8 cellular contexts compared by ENCODE assay signal in the genomic region with DNA sequence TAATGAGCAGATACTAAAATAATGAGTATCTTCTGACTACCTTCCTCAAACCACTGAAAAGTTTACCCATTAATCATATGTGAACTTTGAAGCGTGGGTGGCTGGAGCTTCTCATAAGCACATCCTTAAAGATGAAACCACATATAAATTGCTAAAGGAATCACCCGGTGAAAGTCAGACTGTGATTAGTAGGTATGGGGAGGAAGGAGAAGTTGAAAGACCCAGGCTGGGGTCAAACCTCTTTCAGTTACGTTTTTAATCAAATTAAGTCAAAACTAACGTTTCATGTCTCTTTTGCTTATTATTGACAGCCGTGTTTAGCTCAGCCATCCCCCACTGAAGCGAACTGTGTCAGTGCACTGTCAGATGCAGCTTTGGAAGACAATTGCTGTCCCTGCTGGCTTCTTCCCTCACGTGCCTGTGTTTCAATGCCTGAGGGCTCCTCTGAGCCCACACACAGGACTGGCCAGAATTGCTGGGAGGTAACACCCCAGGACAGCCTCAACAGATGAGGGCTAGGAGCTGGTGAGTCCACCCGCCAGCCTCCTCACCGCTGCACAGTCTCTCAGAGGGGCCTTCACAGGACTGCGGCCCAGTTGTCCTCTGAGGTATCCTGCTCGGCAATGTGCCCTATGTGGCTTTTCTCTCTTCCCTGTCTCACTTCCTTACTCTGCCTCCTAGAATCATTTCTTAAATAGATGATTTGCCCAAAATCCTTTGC. TPM values are rescaled to one million over a fixed set of nuclear protein-coding genes. Genes with fewer than 3 reads are reported as not detected.
DNase-seq lines count a peak whose midpoint lies in the region; ATAC-seq and TF ChIP-seq lines count a peak whose summit lies in the region.

No MANE protein-coding gene starts in this region.

- ATAC-seq in GM19468 (IDR thresholded peaks at IDR 0.05; ENCODE audit: extremely low read depth, unreplicated experiment) (peak; percentile 76), HG03469 (IDR thresholded peaks at IDR 0.05; ENCODE audit: unreplicated experiment) (peak; percentile 71)

- H3K4me1 ChIP-seq in DOHH2 (ENCODE audit: control insufficient read depth, low read length) (peaks cover 44% of the 10 kb centered on the region), suprapubic skin (peaks cover 37% of the 10 kb centered on the region), A673 (ENCODE audit: insufficient read depth, low read length, poor library complexity, severe bottlenecking) (peaks cover 14% of the 10 kb centered on the region)

- TF ChIP-seq POLR2A in suprapubic skin (IDR thresholded peaks at IDR 0.05), result no peak

- H4K20me1 ChIP-seq in DOHH2 (ENCODE audit: control insufficient read depth, insufficient read depth, low read depth, low read length), result no peaks in the 10 kb centered on the region

- H3F3A ChIP-seq in DOHH2 (ENCODE audit: control insufficient read depth, insufficient read depth), result peaks cover 22% of the 10 kb centered on the region

- H3K4me2 ChIP-seq in DOHH2 (ENCODE audit: low read length), result peak overlapping the region; percentile 76

- TF ChIP-seq EP300 in suprapubic skin (IDR thresholded peaks at IDR 0.05), result no peak

- WGBS in suprapubic skin, result 39% methylated on average over 11 of the region's 11 CpGs

- DNase-seq in activated CD4-positive, alpha-beta T cell treated with anti-CD3 and anti-CD28 coated beads, Interleukin-2, amount 50 U/mL, for 1 hour, result peak; percentile 11
- DNase-seq in iPS-NIHi11 (ENCODE audit: low spot score) (peak; percentile 44), suprapubic skin (ENCODE audit: low spot score in 2 of 2) (no peak), cerebellar cortex (ENCODE audit: low spot score) (no peak), A673 (ENCODE audit: low spot score) (no peak)

- H3K79me2 ChIP-seq in DOHH2 (ENCODE audit: control insufficient read depth, low read length), result no peaks in the 10 kb centered on the region

- H3K27me3 ChIP-seq in DOHH2 (ENCODE audit: control insufficient read depth, low read length) (no peaks in the 10 kb centered on the region), suprapubic skin (no peaks in the 10 kb centered on the region), A673 (replicated peaks; ENCODE audit: insufficient read depth, low read depth, low read length, poor library complexity) (no peaks in the 10 kb centered on the region)

- intact Hi-C loops in A673 (cut with micrococcal nuclease; ENCODE audit: unreplicated experiment), result no loop called here

- TF ChIP-seq CTCF in DOHH2 (IDR thresholded peaks at IDR 0.05; ENCODE audit: low read depth, low read length, poor library complexity, severe bottlenecking) (no peak), suprapubic skin (IDR thresholded peaks at IDR 0.05) (no peak), A673 (conservative IDR thresholded peaks at IDR 0.05; ENCODE audit: low read depth, low read length) (no peak)

- POLR2A ChIA-PET in A673 (lab: Charles Lee; ENCODE audit: low non-redundant PET), result no interaction called here

- no TSS peak for BruUV-seq in A673 (replicated peaks; lab: Mats Ljungman, UMichigan)

- H3K9me2 ChIP-seq in DOHH2 (replicated peaks; ENCODE audit: control insufficient read depth, low read length), result no peaks in the 10 kb centered on the region

- H3K36me3 ChIP-seq in DOHH2 (ENCODE audit: control insufficient read depth, low read length) (no peaks in the 10 kb centered on the region), suprapubic skin (no peaks in the 10 kb centered on the region), A673 (ENCODE audit: insufficient read depth, low read length, poor library complexity, severe bottlenecking) (no peaks in the 10 kb centered on the region)

- H3K4me3 ChIP-seq in DOHH2 (ENCODE audit: low read length) (peak overlapping the region; percentile 54), suprapubic skin (no peak overlapping the region), A673 (ENCODE audit: low read depth, low read length, poor library complexity, severe bottlenecking) (no peak overlapping the region)

- peak overlapping the region; percentile 94 for H3K27ac ChIP-seq in DOHH2 (ENCODE audit: low read depth, low read length)
- H3K27ac ChIP-seq in suprapubic skin, result peak overlapping the region; percentile 46
- no peak overlapping the region for H3K27ac ChIP-seq in A673 (ENCODE audit: low read depth, low read length, poor library complexity, severe bottlenecking)

- CTCF ChIA-PET in A673 (lab: Charles Lee), result interaction anchor here (0.7 kb wide), 1 partner anchor 28 kb away, joined by 4 read pairs; no protein-coding TSS in a partner anchor

- H3K9me3 ChIP-seq in DOHH2 (ENCODE audit: control insufficient read depth, insufficient read depth, low read length) (no peaks in the 10 kb centered on the region), suprapubic skin (no peaks in the 10 kb centered on the region), A673 (ENCODE audit: low read depth, low read length, poor library complexity, severe bottlenecking) (no peaks in the 10 kb centered on the region)

RNA-seq across cellular contexts. Expression of a gene that starts 29.3 kb away (rescaled TPM):
- 10 to 100 TPM; 11.2 to 27.0 (median 17.8) TPM for total RNA-seq in suprapubic skin
- total RNA-seq in A673 (2021), result 20.3 and 22.5 TPM in 2 replicates

Comparison
In these comparisons a context has a peak if more than half of its experiments do, and no peak if none do; other contexts are left out.
1. DNase-seq: peak in activated CD4-positive, alpha-beta T cell treated with anti-CD3 and anti-CD28 coated beads, Interleukin-2, amount 50 U/mL, for 1 hour (single experiment) and iPS-NIHi11 (single experiment); none in suprapubic skin (0 of 2), cerebellar cortex (single experiment) and A673 (single experiment).